In genomic region chr3:90011596-90011995, GRCh38 we compare ENCODE assay signal across 15 cellular contexts.
"Had no signal": no experiment of that assay in that cellular context is flagged by ENCODE, and none has a peak within 500 bp of the region (broad histone marks: within the 10 kb centered on the region; RNA-seq: fewer than 3 reads in every experiment).

No MANE protein-coding gene starts in this region.

- H3K4me3 ChIP-seq: gastroesophageal sphincter, tibial nerve, vagina had no signal

- DNase-seq: activated CD4-positive, alpha-beta T cell treated with anti-CD3 and anti-CD28 coated beads, Interleukin-2, amount 10 ng/mL, durations not matched to agents 7 days and 5 days; activated CD4-positive, CD25-positive, alpha-beta regulatory T cell; activated CD8-positive, alpha-beta memory T cell treated with anti-CD3 and anti-CD28 coated beads for 24 hours; activated gamma-delta T cell treated with Interleukin-2 at 50 U/mL for 16 hours; activated naive CD8-positive, alpha-beta T cell treated with anti-CD3 and anti-CD28 coated beads for 36 hours; small intestine; stimulated activated CD4-positive, alpha-beta T cell treated with anti-CD3 and anti-CD28 coated beads, Interleukin-4, amount 100 ng/mL, for 4 hours; stimulated activated CD8-positive, alpha-beta memory T cell treated with anti-CD3 and anti-CD28 coated beads, Interleukin-4, amount 100 ng/mL, for 48 hours; stimulated activated naive CD4-positive, alpha-beta T cell treated with Interleukin-2 at 50 U/mL for 16 hours; substantia nigra had no signal

- H3K27ac ChIP-seq: parathyroid adenoma, vagina had no signal

- H3K36me3 ChIP-seq: gastroesophageal sphincter, tibial nerve, vagina had no signal

- H2AFZ ChIP-seq: parathyroid adenoma had no signal

- H3K36me3 Mint-ChIP-seq: activated naive CD8-positive, alpha-beta T cell treated with anti-CD3 and anti-CD28 coated beads for 36 hours had no signal

- H3K4me1 Mint-ChIP-seq: activated CD4-positive, alpha-beta T cell treated with anti-CD3 and anti-CD28 coated beads, Interleukin-2, amount 10 ng/mL, durations not matched to agents 7 days and 5 days; activated naive CD8-positive, alpha-beta T cell treated with anti-CD3 and anti-CD28 coated beads for 36 hours had no signal

- H3K4me1 ChIP-seq: parathyroid adenoma had no signal

- H3K4me3 Mint-ChIP-seq: activated CD4-positive, alpha-beta T cell treated with anti-CD3 and anti-CD28 coated beads, Interleukin-2, amount 10 ng/mL, durations not matched to agents 7 days and 5 days; activated naive CD8-positive, alpha-beta T cell treated with anti-CD3 and anti-CD28 coated beads for 36 hours; neural crest cell had no signal

- H3K27me3 Mint-ChIP-seq: activated CD4-positive, alpha-beta T cell treated with anti-CD3 and anti-CD28 coated beads, Interleukin-2, amount 10 ng/mL, durations not matched to agents 7 days and 5 days; activated naive CD8-positive, alpha-beta T cell treated with anti-CD3 and anti-CD28 coated beads for 36 hours had no signal

- H3K27ac Mint-ChIP-seq: activated CD4-positive, alpha-beta T cell treated with anti-CD3 and anti-CD28 coated beads, Interleukin-2, amount 10 ng/mL, durations not matched to agents 7 days and 5 days; activated naive CD8-positive, alpha-beta T cell treated with anti-CD3 and anti-CD28 coated beads for 36 hours had no signal

- ATAC-seq: gastroesophageal sphincter had no signal

- H3K79me2 ChIP-seq: parathyroid adenoma had no signal

- FAIRE-seq: small intestine had no signal

- H3K9me3 Mint-ChIP-seq: activated naive CD8-positive, alpha-beta T cell treated with anti-CD3 and anti-CD28 coated beads for 36 hours; neural crest cell had no signal

- H3K9ac ChIP-seq: parathyroid adenoma had no signal

- H3K9me3 ChIP-seq: gastroesophageal sphincter, tibial nerve, vagina had no signal

- H3K27me3 ChIP-seq: gastroesophageal sphincter, tibial nerve, vagina had no signal
